Comparison of ENCODE assay signal across 35 cellular contexts in the genomic region with DNA sequence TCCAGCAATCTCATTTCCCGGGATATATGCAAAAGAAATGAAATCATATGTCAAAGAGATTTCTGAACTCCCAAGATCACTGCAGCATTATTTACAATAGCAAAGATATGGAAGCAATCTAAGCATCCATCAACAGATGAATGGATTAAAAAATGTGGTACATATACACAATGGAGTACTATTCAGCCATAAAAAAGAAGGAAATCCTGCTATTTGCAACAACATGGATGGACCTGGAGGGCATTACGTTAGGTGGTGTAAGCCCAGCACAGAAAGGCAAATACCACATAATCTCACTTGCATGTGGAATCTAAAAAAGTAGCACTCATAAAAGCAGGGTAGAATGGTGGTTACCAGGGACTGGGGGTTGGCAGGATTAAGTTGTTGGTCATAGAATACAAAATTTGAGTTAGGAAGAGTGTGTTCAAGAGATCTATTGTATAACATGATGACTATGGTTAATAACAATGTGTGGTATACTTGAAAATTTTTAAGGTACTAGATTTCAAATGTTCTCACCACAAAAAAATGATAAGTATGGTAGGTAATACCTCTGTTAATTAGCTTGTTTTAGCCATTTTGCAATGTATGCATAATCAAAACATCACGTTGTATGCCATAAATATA.
"Had no signal": no experiment of that assay in that cellular context is flagged by ENCODE, and none has a peak within 500 bp of the region (broad histone marks: within the 10 kb centered on the region; RNA-seq: fewer than 3 reads in every experiment).

No MANE protein-coding gene starts in this region.

- H3K4me1 Mint-ChIP-seq: activated B cell treated with CpG ODN at 0.5 μM for 24 hours had no signal

- H3K4me3 Mint-ChIP-seq: activated B cell treated with CpG ODN at 0.5 μM for 24 hours; activated CD4-positive, alpha-beta memory T cell treated with anti-CD3 and anti-CD28 coated beads for 36 hours; activated naive CD4-positive, alpha-beta T cell treated with anti-CD3 and anti-CD28 coated beads for 36 hours; activated T-cell treated with anti-CD3 and anti-CD28 coated beads, Interleukin-2, amount 50 U/mL, for 4 hours; activated T-helper 1 cell treated with anti-CD3 and anti-CD28 coated beads, Interleukin-12 subunit alpha, Interleukin-12 subunit beta, Interleukin-2, Interleukin-4 antibody, amounts not matched to agents 30 ng/mL and 10 ng/mL and 1 ng/mL, durations not matched to agents 14 hours and 24 hours and 36 hours; brain had no signal

- H3K27ac Mint-ChIP-seq: activated B cell treated with CpG ODN at 0.5 μM for 24 hours; activated CD4-positive, alpha-beta memory T cell treated with anti-CD3 and anti-CD28 coated beads for 36 hours; activated naive CD4-positive, alpha-beta T cell treated with anti-CD3 and anti-CD28 coated beads for 36 hours; activated naive CD4-positive, alpha-beta T cell treated with anti-CD3 and anti-CD28 coated beads, Interleukin-2, amount 50 U/mL, for 72 hours; activated T-helper 1 cell treated with anti-CD3 and anti-CD28 coated beads, Interleukin-12 subunit alpha, Interleukin-12 subunit beta, Interleukin-2, Interleukin-4 antibody, amounts not matched to agents 30 ng/mL and 10 ng/mL and 1 ng/mL, durations not matched to agents 14 hours and 24 hours and 36 hours; brain had no signal

- H3K36me3 Mint-ChIP-seq: activated CD4-positive, alpha-beta memory T cell treated with anti-CD3 and anti-CD28 coated beads for 36 hours; activated naive CD4-positive, alpha-beta T cell treated with anti-CD3 and anti-CD28 coated beads, Interleukin-2, amount 50 U/mL, for 72 hours; brain had no signal

- H3K36me3 ChIP-seq: adrenal gland, MG63, SJSA1 had no signal

- H3K27ac ChIP-seq: adrenal gland, SJSA1, VCaP had no signal

- FAIRE-seq: bronchial epithelial cell had no signal

- H3K9me3 Mint-ChIP-seq: activated B cell treated with CpG ODN at 0.5 μM for 24 hours; activated CD4-positive, alpha-beta memory T cell treated with anti-CD3 and anti-CD28 coated beads for 36 hours; activated naive CD4-positive, alpha-beta T cell treated with anti-CD3 and anti-CD28 coated beads for 36 hours; activated naive CD4-positive, alpha-beta T cell treated with anti-CD3 and anti-CD28 coated beads, Interleukin-2, amount 50 U/mL, for 72 hours; activated T-cell treated with anti-CD3 and anti-CD28 coated beads, Interleukin-2, amount 50 U/mL, for 4 hours; activated T-helper 1 cell treated with anti-CD3 and anti-CD28 coated beads, Interleukin-12 subunit alpha, Interleukin-12 subunit beta, Interleukin-2, Interleukin-4 antibody, amounts not matched to agents 30 ng/mL and 10 ng/mL and 1 ng/mL, durations not matched to agents 14 hours and 24 hours and 36 hours had no signal

- H3K4me3 ChIP-seq: adrenal gland, MG63, SJSA1 had no signal

- H3K9me3 ChIP-seq: adrenal gland, SJSA1 had no signal

- ATAC-seq: activated naive CD4-positive, alpha-beta T cell treated with anti-CD3 and anti-CD28 coated beads, Interleukin-2, amount 50 U/mL, for 72 hours; activated T-cell treated with anti-CD3 and anti-CD28 coated beads, Interleukin-2, amount 50 U/mL, for 4 hours; Panc1 had no signal

- H3K4me1 ChIP-seq: adrenal gland had no signal

- DNase-seq: activated B cell treated with CpG ODN at 0.5 μM for 24 hours; activated CD4-positive, alpha-beta memory T cell treated with anti-CD3 and anti-CD28 coated beads for 36 hours; activated CD4-positive, alpha-beta T cell treated with anti-CD3 and anti-CD28 coated beads for 4 hours; activated CD4-positive, alpha-beta T cell treated with anti-CD3 and anti-CD28 coated beads, Interleukin-2, amount 50 U/mL, for 1 hour; activated CD4-positive, CD25-positive, alpha-beta regulatory T cell treated with anti-CD3 and anti-CD28 coated beads, Interleukin-2, amount 50 U/mL, for 72 hours; activated CD8-positive, alpha-beta memory T cell treated with anti-CD3 and anti-CD28 coated beads, Interleukin-2, amount 50 U/mL, for 4 hours; activated gamma-delta T cell treated with Interleukin-2 at 50 U/mL for 16 hours; activated naive CD4-positive, alpha-beta T cell treated with anti-CD3 and anti-CD28 coated beads for 36 hours; activated T-cell treated with anti-CD3 and anti-CD28 coated beads for 4 hours; activated T-cell treated with anti-CD3 and anti-CD28 coated beads, Interleukin-2, amount 50 U/mL, for 4 hours; adrenal gland; caudate nucleus; cerebellar nuclear complex; MG63; NCI-H1092; NCI-H1436 treated with DMSO at 0.1 percent for 48 hours; NCI-H1694 treated with DMSO at 0.1 percent for 48 hours; NCI-H2029; NCI-H2171; NCI-H510A; NCI-H526; NCI-H748 treated with DMSO at 0.1 percent for 48 hours; OCI-M1; SHP77; SW 1271; T-helper 1 cell; T-helper 2 cell; T-helper 9 cell had no signal

- H3K27me3 ChIP-seq: adrenal gland, MG63, SJSA1 had no signal
